In the genomic region with DNA sequence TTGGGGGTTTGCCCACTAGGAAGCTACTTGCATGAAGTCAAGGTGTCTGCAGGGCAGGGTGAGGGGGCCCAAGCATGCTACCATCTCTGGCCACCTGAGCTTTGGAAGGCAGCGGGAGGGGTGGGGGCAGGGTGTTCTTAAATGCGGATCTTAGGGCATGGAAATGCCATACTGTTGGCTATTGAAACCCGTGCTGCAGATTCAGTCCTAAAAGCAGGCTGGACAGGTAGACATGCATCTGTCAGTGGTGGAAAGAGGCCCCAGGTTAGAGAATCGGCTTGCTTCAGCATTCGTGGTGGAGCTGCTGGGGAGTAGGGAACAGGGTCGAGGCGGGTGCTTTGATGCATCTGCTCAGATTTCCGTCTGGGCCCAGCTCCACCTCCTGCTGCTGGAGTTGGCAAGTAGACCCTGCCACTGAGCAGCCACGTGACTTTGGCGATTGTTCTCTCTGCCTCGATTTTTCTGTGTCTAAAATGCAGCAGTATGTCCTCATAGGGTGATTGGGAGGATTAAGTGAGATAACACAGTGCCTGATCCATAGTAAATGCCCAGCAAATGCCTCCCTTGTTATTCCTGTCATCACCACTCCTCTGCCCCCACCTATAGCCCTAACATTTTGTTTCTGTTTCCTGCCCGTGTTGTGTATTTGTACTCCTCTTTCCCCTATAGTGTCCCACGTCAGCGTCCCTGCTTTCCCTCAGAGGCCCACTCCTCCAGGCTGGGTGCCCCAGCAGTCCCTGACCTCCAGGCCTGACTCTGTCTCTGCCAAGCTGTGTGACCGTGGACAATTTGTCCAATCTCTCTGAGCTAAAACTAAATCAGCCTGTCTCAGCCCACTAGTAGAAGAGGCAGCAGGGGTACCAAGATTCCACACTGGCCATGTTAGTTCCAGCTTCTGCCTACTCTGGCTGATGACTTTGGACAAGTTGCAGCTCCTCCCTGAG, we compare ENCODE assay signal across 10 cellular contexts. TPM values are rescaled to one million over a fixed set of nuclear protein-coding genes. Genes with fewer than 3 reads are reported as not detected.
DNase-seq lines count a peak whose midpoint lies in the region; ATAC-seq and TF ChIP-seq lines count a peak whose summit lies in the region.
"Had no signal": no experiment of that assay in that cellular context is flagged by ENCODE, and none has a peak within 500 bp of the region (broad histone marks: within the 10 kb centered on the region; RNA-seq: fewer than 3 reads in every experiment).

No MANE protein-coding gene starts in this region.

- no peak for TF ChIP-seq CTCF in choroid plexus epithelial cell (conservative IDR thresholded peaks at IDR 0.05; ENCODE audit: low read depth, low read length)
- no peak for TF ChIP-seq CTCF in tibial artery (IDR thresholded peaks at IDR 0.05)

- ATAC-seq in HG03095 (IDR thresholded peaks at IDR 0.05; ENCODE audit: unreplicated experiment), result no peak
- no peak for ATAC-seq in activated CD4-positive, CD25-positive, alpha-beta regulatory T cell treated with anti-CD3 and anti-CD28 coated beads, Interleukin-2, amount 50 U/mL, for 24 hours

- intact Hi-C loops in tibial artery (cut with DNase I; ENCODE audit: low total_unique reads), result no loop called here

- H3K4me3 ChIP-seq in choroid plexus epithelial cell (ENCODE audit: low read depth, low read length) (peak overlapping the region; percentile 20), tibial artery (no peak overlapping the region)
- H3K4me3 ChIP-seq: SJCRH30 had no signal

- H3K36me3 ChIP-seq in tibial artery, result no peaks in the 10 kb centered on the region
- H3K36me3 ChIP-seq: SJCRH30 had no signal

- H3K27ac ChIP-seq in tibial artery, result no peak overlapping the region
- H3K27ac ChIP-seq: SJCRH30 had no signal

- H3K27me3 ChIP-seq in tibial artery, result no peaks in the 10 kb centered on the region
- H3K27me3 ChIP-seq: SJCRH30 had no signal

- H3K9me3 ChIP-seq in tibial artery, result no peaks in the 10 kb centered on the region
- H3K9me3 ChIP-seq: SJCRH30 had no signal

- peaks cover 0 to 79% (median 36%) of the 10 kb centered on the region in 4 donors for H3K4me1 ChIP-seq in tibial artery

- peak; percentile 7 for DNase-seq in A172 (ENCODE audit: low spot score)
- peak; percentile 43 for DNase-seq in NCI-H1694 treated with DMSO at 0.1 percent for 48 hours (lab: John Stamatoyannopoulos, UW)
- DNase-seq in choroid plexus epithelial cell (ENCODE audit: low read depth), result peak; percentile 70
- DNase-seq in medulla oblongata (ENCODE audit: extremely low spot score), result peak; percentile 88
- no peak for DNase-seq in tibial artery
- no peak for DNase-seq in NCI-H1105 treated with DMSO at 0.1 percent for 48 hours (lab: John Stamatoyannopoulos, UW)
- DNase-seq: DND-41 had no signal

RNA-seq across cellular contexts. Expression of gene PPP1R37, which starts 5.8 kb away (rescaled TPM):
- total RNA-seq in A172 (2014; rRNA removed; shearing (Covaris generic)), result 25.1 and 28.0 TPM in 2 replicates

RNA-seq across cellular contexts. Expression of gene GEMIN7, which starts 19.7 kb away (rescaled TPM):
- 17.1 and 29.6 TPM in 2 replicates for total RNA-seq in A172 (2014; rRNA removed; shearing (Covaris generic))

RNA-seq across cellular contexts. Expression of gene ZNF296, which starts 22.5 kb away (rescaled TPM):
- 0.19 TPM in 1 of 2 replicates, not detected in the other for total RNA-seq in A172 (2014; rRNA removed; shearing (Covaris generic))
- total RNA-seq: SJCRH30 had no signal

RNA-seq across cellular contexts. Expression of gene CLASRP, which starts 59.9 kb away (rescaled TPM):
- 29.9 and 42.5 TPM in 2 replicates for total RNA-seq in A172 (2014; rRNA removed; shearing (Covaris generic))

Comparison
In these comparisons a context has a peak if more than half of its experiments do, and no peak if none do; other contexts are left out.
1. DNase-seq: peak in A172 (single experiment), NCI-H1694 treated with DMSO at 0.1 percent for 48 hours (single experiment), choroid plexus epithelial cell (single experiment) and medulla oblongata (single experiment); none in tibial artery (0 of 2) and NCI-H1105 treated with DMSO at 0.1 percent for 48 hours (single experiment).